21 cellular contexts compared by ENCODE assay signal in the genomic region with DNA sequence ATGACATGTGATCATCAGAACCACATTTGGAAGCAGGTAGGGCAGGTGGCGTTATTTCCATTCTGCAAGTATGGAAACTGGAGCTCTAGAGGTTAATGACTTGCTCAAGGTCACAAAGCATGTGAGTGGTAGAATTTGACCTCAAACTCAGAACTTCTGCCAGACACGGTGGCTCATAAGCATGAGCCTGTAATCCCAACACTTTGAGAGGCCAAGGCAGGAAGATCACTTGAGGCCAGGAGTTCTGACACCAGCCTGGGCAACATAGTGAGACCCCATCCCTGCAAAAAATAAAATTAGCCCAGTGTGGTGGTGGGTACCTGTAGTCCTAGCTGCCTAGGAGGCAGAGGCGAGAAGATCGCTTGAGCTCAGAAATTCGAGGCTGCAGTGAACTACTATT.
DNase-seq lines count a peak whose midpoint lies in the region; ATAC-seq and TF ChIP-seq lines count a peak whose summit lies in the region.
"Had no signal": no experiment of that assay in that cellular context is flagged by ENCODE, and none has a peak within 500 bp of the region (broad histone marks: within the 10 kb centered on the region; RNA-seq: fewer than 3 reads in every experiment).

No MANE protein-coding gene starts in this region.

- H3K4me1 Mint-ChIP-seq in mesothelial cell of epicardium: peaks cover 59% of the 10 kb centered on the region
- H3K4me1 Mint-ChIP-seq: memory B cell had no signal

- H3K9me3 ChIP-seq in GM23248 (ENCODE audit: low read depth): no peaks in the 10 kb centered on the region
- H3K9me3 ChIP-seq in adipocyte (ENCODE audit: control insufficient read depth, low read length): no peaks in the 10 kb centered on the region
- no peaks in the 10 kb centered on the region for H3K9me3 ChIP-seq in smooth muscle cell (replicated peaks; ENCODE audit: low read depth)
- H3K9me3 ChIP-seq: neutrophil, Peyer's patch had no signal

- in situ Hi-C loops in GM23248 (cut with MboI): no loop called here

- H3K4me2 ChIP-seq in GM23248 (ENCODE audit: unreplicated experiment) (peak overlapping the region; percentile 64), smooth muscle cell (peak overlapping the region; percentile 82)

- H4K20me1 ChIP-seq in GM23248 (ENCODE audit: insufficient read depth) (no peaks in the 10 kb centered on the region), smooth muscle cell (ENCODE audit: low read depth) (no peaks in the 10 kb centered on the region)

- H3K36me3 ChIP-seq in GM23248 (ENCODE audit: low read depth) (no peaks in the 10 kb centered on the region), adipocyte (ENCODE audit: control insufficient read depth, insufficient read depth, low read length, severe bottlenecking) (no peaks in the 10 kb centered on the region), smooth muscle cell (ENCODE audit: low read depth) (no peaks in the 10 kb centered on the region)
- H3K36me3 ChIP-seq: neutrophil, Peyer's patch had no signal

- H3K4me3 Mint-ChIP-seq in mesothelial cell of epicardium: no peak overlapping the region
- H3K4me3 Mint-ChIP-seq: activated CD8-positive, alpha-beta T cell treated with anti-CD3 and anti-CD28 coated beads, Interleukin-2, amount 10 ng/mL, durations not matched to agents 7 days and 5 days; activated naive CD8-positive, alpha-beta T cell treated with anti-CD3 and anti-CD28 coated beads, Interleukin-2, amount 50 U/mL, for 24 hours; memory B cell had no signal

- ATAC-seq in GM19035 (IDR thresholded peaks at IDR 0.05; ENCODE audit: unreplicated experiment) (no peak), GM21360 (IDR thresholded peaks at IDR 0.05; ENCODE audit: unreplicated experiment) (no peak)
- ATAC-seq: activated CD8-positive, alpha-beta T cell treated with anti-CD3 and anti-CD28 coated beads, Interleukin-2, amount 10 ng/mL, durations not matched to agents 7 days and 5 days; activated naive CD8-positive, alpha-beta T cell treated with anti-CD3 and anti-CD28 coated beads, Interleukin-2, amount 50 U/mL, for 24 hours; GM12878; K562 had no signal

- no peaks in the 10 kb centered on the region; the same call in 1 of the 2 replicates for H3K27me3 ChIP-seq in GM23248 (replicated peaks; ENCODE audit: insufficient read depth)
- H3K27me3 ChIP-seq in adipocyte (replicated peaks; ENCODE audit: control insufficient read depth, insufficient read depth, low read length): no peaks in the 10 kb centered on the region
- H3K27me3 ChIP-seq in smooth muscle cell (ENCODE audit: low read depth): no peaks in the 10 kb centered on the region
- H3K27me3 ChIP-seq: Peyer's patch had no signal

- peaks cover 55% of the 10 kb centered on the region for H3F3A ChIP-seq in GM23248 (ENCODE audit: insufficient read depth)
- peaks cover 42% of the 10 kb centered on the region for H3F3A ChIP-seq in smooth muscle cell (ENCODE audit: low read depth)

- H3K4me3 ChIP-seq in GM23248 (peak overlapping the region; percentile 26; the same call in 1 of the 2 replicates), adipocyte (ENCODE audit: low read length) (peak overlapping the region; percentile 36), smooth muscle cell (no peak overlapping the region)
- H3K4me3 ChIP-seq: GM12878, K562, Peyer's patch had no signal

- H3K27ac ChIP-seq in GM23248 (peak overlapping the region; percentile 90), smooth muscle cell (ENCODE audit: low read depth) (peak overlapping the region; percentile 99)
- H3K27ac ChIP-seq: HL-60, neutrophil had no signal

- H3K9ac ChIP-seq in GM23248 (no peak overlapping the region), adipocyte (ENCODE audit: low read length) (peak overlapping the region; percentile 84), smooth muscle cell (ENCODE audit: low read depth) (peak overlapping the region; percentile 90)

- H3K27me3 Mint-ChIP-seq in mesothelial cell of epicardium (ENCODE audit: low read depth): no peaks in the 10 kb centered on the region

- H2AFZ ChIP-seq in GM23248: no peak overlapping the region
- H2AFZ ChIP-seq in smooth muscle cell (ENCODE audit: low read depth): no peak overlapping the region

- H3K79me2 ChIP-seq in GM23248 (ENCODE audit: insufficient read depth) (no peaks in the 10 kb centered on the region), smooth muscle cell (ENCODE audit: low read depth) (peaks cover 75% of the 10 kb centered on the region)

- DNase-seq in GM23248 (peak; percentile 42), adipocyte (ENCODE audit: low read depth) (no peak), mesothelial cell of epicardium (ENCODE audit: low spot score in 2 of 2, unreplicated experiment in 2 of 2) (no peak), smooth muscle cell (lab: John Stamatoyannopoulos, UW; ENCODE audit: unreplicated experiment) (no peak), GDM1 (lab: John Stamatoyannopoulos, UW) (no peak)
- no peak for DNase-seq in activated T-cell treated with anti-CD3 and anti-CD28 coated beads, Interleukin-2, amount 50 U/mL, for 1 hour
- DNase-seq: activated CD8-positive, alpha-beta T cell treated with anti-CD3 and anti-CD28 coated beads, Interleukin-2, amount 10 ng/mL, durations not matched to agents 7 days and 5 days; activated naive CD8-positive, alpha-beta T cell treated with anti-CD3 and anti-CD28 coated beads, Interleukin-2, amount 50 U/mL, for 24 hours; AML-193; Calu3; NCI-H1048; NCI-H748 treated with DMSO at 0.1 percent for 48 hours; Peyer's patch; small intestine had no signal

- H3K27ac Mint-ChIP-seq in mesothelial cell of epicardium: peak overlapping the region; percentile 71
- H3K27ac Mint-ChIP-seq: activated CD8-positive, alpha-beta T cell treated with anti-CD3 and anti-CD28 coated beads, Interleukin-2, amount 10 ng/mL, durations not matched to agents 7 days and 5 days; activated naive CD8-positive, alpha-beta T cell treated with anti-CD3 and anti-CD28 coated beads, Interleukin-2, amount 50 U/mL, for 24 hours; memory B cell had no signal

- H3K4me1 ChIP-seq in GM23248 (ENCODE audit: insufficient read depth): peaks cover 53% of the 10 kb centered on the region
- peaks cover 71% of the 10 kb centered on the region for H3K4me1 ChIP-seq in adipocyte (ENCODE audit: control insufficient read depth, insufficient read depth, low read length)
- H3K4me1 ChIP-seq in smooth muscle cell (ENCODE audit: low read depth): peaks cover 49% of the 10 kb centered on the region

- 60 to 64% methylated on average over 5 of the region's 5 CpGs for WGBS in GM23248 (ENCODE audit: low coverage in 1 of 2, low lambda C conversion rate in 2 of 2, missing lambda C conversion rate in 2 of 2), 2 experiments
- 55% methylated on average over 5 of the region's 5 CpGs for WGBS in smooth muscle cell (ENCODE audit: low lambda C conversion rate)

- no peaks in the 10 kb centered on the region for H3K9me2 ChIP-seq in GM23248 (ENCODE audit: insufficient read depth)

- peaks cover 3% of the 10 kb centered on the region for H3K36me3 Mint-ChIP-seq in mesothelial cell of epicardium
- H3K36me3 Mint-ChIP-seq: memory B cell had no signal

- H3K9me3 Mint-ChIP-seq in mesothelial cell of epicardium: no peaks in the 10 kb centered on the region
- H3K9me3 Mint-ChIP-seq: activated naive CD8-positive, alpha-beta T cell treated with anti-CD3 and anti-CD28 coated beads, Interleukin-2, amount 50 U/mL, for 24 hours had no signal

- TF ChIP-seq CTCF in mesothelial cell of epicardium (IDR thresholded peaks at IDR 0.05; ENCODE audit: unreplicated experiment): no peak
- TF ChIP-seq CTCF in smooth muscle cell (IDR thresholded peaks at IDR 0.05; ENCODE audit: borderline replicate concordance, insufficient read depth, poor library complexity, severe bottlenecking): no peak
